In genomic region chr2:224565452-224566035, GRCh38 we compare ENCODE assay signal across 17 cellular contexts. TPM values are rescaled to one million over a fixed set of nuclear protein-coding genes. Genes with fewer than 3 reads are reported as not detected.
DNase-seq lines count a peak whose midpoint lies in the region; TF ChIP-seq lines count a peak whose summit lies in the region.
"Had no signal": no experiment of that assay in that cellular context is flagged by ENCODE, and none has a peak within 500 bp of the region (broad histone marks: within the 10 kb centered on the region; RNA-seq: fewer than 3 reads in every experiment).

No MANE protein-coding gene starts in this region.

- DNase-seq in activated naive CD4-positive, alpha-beta T cell treated with anti-CD3 and anti-CD28 coated beads, Interleukin-2, amount 50 U/mL, for 16 hours, result no peak
- DNase-seq in HFFc6 (peak; percentile 20), endothelial cell (ENCODE audit: low spot score) (no peak), SHP77 treated with DMSO at 0.1 percent for 48 hours (lab: John Stamatoyannopoulos, UW) (no peak), SKM-1 treated with dmso at 0.1 percent for 144 hours (lab: John Stamatoyannopoulos, UW; ENCODE audit: unreplicated experiment) (no peak), left ventricle myocardium inferior (no peak), NCI-H1436 treated with DMSO at 0.1 percent for 48 hours (lab: John Stamatoyannopoulos, UW) (no peak)
- DNase-seq: 8988T, Calu3, DMS79 treated with DMSO at 0.1 percent for 48 hours, GF-D8, NCI-H1417, NCI-H2081, NCI-H510A treated with DMSO at 0.1 percent for 48 hours, SHP77 had no signal

- peaks cover 88% of the 10 kb centered on the region for H3K4me1 ChIP-seq in left ventricle myocardium inferior

- intact Hi-C loops in left ventricle myocardium inferior (cut with micrococcal nuclease), result no loop called here

- peak overlapping the region; percentile 3 for H3K4me3 Mint-ChIP-seq in activated naive CD4-positive, alpha-beta T cell treated with anti-CD3 and anti-CD28 coated beads, Interleukin-2, amount 50 U/mL, for 24 hours
- H3K4me3 Mint-ChIP-seq in HFFc6 (no peak overlapping the region; the same call in 1 of the 2 replicates), endothelial cell (ENCODE audit: unreplicated experiment) (peak overlapping the region; percentile 7)

- H3K9me3 ChIP-seq in left ventricle myocardium inferior (replicated peaks), result peaks cover 8% of the 10 kb centered on the region

- no peaks in the 10 kb centered on the region for H3K9me3 Mint-ChIP-seq in activated naive CD4-positive, alpha-beta T cell treated with anti-CD3 and anti-CD28 coated beads, Interleukin-2, amount 50 U/mL, for 24 hours
- H3K9me3 Mint-ChIP-seq in HFFc6 (peaks cover 6% of the 10 kb centered on the region; the same call in 1 of the 2 replicates), endothelial cell (ENCODE audit: unreplicated experiment) (no peaks in the 10 kb centered on the region)

- H3K4me1 Mint-ChIP-seq in activated naive CD4-positive, alpha-beta T cell treated with anti-CD3 and anti-CD28 coated beads, Interleukin-2, amount 50 U/mL, for 24 hours, result peaks cover 70% of the 10 kb centered on the region
- peaks cover 29% of the 10 kb centered on the region for H3K4me1 Mint-ChIP-seq in HFFc6 (ENCODE audit: low read depth)
- H3K4me1 Mint-ChIP-seq in endothelial cell (ENCODE audit: unreplicated experiment), result peaks cover 39% of the 10 kb centered on the region

- H3K27me3 Mint-ChIP-seq in activated naive CD4-positive, alpha-beta T cell treated with anti-CD3 and anti-CD28 coated beads, Interleukin-2, amount 50 U/mL, for 24 hours, result no peaks in the 10 kb centered on the region
- H3K27me3 Mint-ChIP-seq in HFFc6 (ENCODE audit: insufficient read depth) (no peaks in the 10 kb centered on the region), endothelial cell (ENCODE audit: unreplicated experiment) (peaks cover 7% of the 10 kb centered on the region)

- no peaks in the 10 kb centered on the region for H3K36me3 ChIP-seq in left ventricle myocardium inferior

- H3K36me3 Mint-ChIP-seq in activated naive CD4-positive, alpha-beta T cell treated with anti-CD3 and anti-CD28 coated beads, Interleukin-2, amount 50 U/mL, for 24 hours, result peaks cover 16% of the 10 kb centered on the region
- peaks cover 27% of the 10 kb centered on the region for H3K36me3 Mint-ChIP-seq in HFFc6 (ENCODE audit: low read depth)
- peaks cover 13% of the 10 kb centered on the region for H3K36me3 Mint-ChIP-seq in endothelial cell (ENCODE audit: low read depth, unreplicated experiment)

- H3K4me3 ChIP-seq in left ventricle myocardium inferior, result no peak overlapping the region

- H3K27me3 ChIP-seq in left ventricle myocardium inferior (ENCODE audit: low read depth), result no peaks in the 10 kb centered on the region

- no peak overlapping the region for H3K27ac Mint-ChIP-seq in activated naive CD4-positive, alpha-beta T cell treated with anti-CD3 and anti-CD28 coated beads, Interleukin-2, amount 50 U/mL, for 24 hours
- peak overlapping the region; percentile 31 for H3K27ac Mint-ChIP-seq in HFFc6
- H3K27ac Mint-ChIP-seq in endothelial cell (ENCODE audit: unreplicated experiment), result no peak overlapping the region

- no peak overlapping the region for H3K27ac ChIP-seq in left ventricle myocardium inferior (replicated peaks)
- H3K27ac ChIP-seq: KMS-11 had no signal

- TF ChIP-seq CTCF in HFFc6 (IDR thresholded peaks at IDR 0.05) (no peak), endothelial cell (IDR thresholded peaks at IDR 0.05; ENCODE audit: unreplicated experiment) (no peak), left ventricle myocardium inferior (IDR thresholded peaks at IDR 0.05; ENCODE audit: borderline replicate concordance) (no peak)

RNA-seq across cellular contexts. Expression of gene CUL3, which starts 19.6 kb away (rescaled TPM):
- total RNA-seq in HFFc6 (2021; fragmentation: NEBNext Ultra II Directional; extraction: Animal tissue kit (Norgen Biotek cat#: 25700)), result 10 to 100 TPM; 76.9 to 88.4 (median 83.3) TPM
- total RNA-seq in endothelial cell (ENCODE audit: unreplicated experiment) (138 TPM), left ventricle myocardium inferior (74.4 TPM)
